In the genomic region with DNA sequence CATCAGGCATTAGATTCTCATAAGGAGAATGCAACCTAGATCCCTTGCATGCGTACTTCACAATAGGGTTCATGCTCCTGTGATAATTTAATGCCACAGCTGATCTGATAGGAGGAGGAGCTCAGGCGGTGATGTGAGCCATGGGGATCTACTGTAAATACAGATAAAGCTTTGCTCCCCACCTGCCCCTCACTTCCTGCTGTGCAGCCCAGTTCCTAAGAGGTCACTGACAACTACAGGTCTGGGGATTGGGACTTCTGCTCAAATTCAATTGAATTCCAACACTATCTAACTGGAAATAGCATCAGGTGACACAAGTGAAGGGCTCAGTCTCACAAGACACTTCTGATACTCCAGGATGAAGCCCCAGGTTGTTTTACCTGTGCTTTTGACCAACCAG, we compare ENCODE assay signal across 4 cellular contexts. TPM values are rescaled to one million over a fixed set of nuclear protein-coding genes. Genes with fewer than 3 reads are reported as not detected.
"Had no signal": no experiment of that assay in that cellular context is flagged by ENCODE, and none has a peak within 500 bp of the region (broad histone marks: within the 10 kb centered on the region; RNA-seq: fewer than 3 reads in every experiment).

No MANE protein-coding gene starts in this region.

RNA-seq across cellular contexts. Expression of a gene that starts 7.4 kb away (rescaled TPM):
- total RNA-seq: LHCN-M2, M059J, MCF 10A, NCI-H460 had no signal

RNA-seq across cellular contexts. Expression of a gene that starts 51.7 kb away (rescaled TPM):
- total RNA-seq: LHCN-M2, MCF 10A had no signal
